In the genomic region with DNA sequence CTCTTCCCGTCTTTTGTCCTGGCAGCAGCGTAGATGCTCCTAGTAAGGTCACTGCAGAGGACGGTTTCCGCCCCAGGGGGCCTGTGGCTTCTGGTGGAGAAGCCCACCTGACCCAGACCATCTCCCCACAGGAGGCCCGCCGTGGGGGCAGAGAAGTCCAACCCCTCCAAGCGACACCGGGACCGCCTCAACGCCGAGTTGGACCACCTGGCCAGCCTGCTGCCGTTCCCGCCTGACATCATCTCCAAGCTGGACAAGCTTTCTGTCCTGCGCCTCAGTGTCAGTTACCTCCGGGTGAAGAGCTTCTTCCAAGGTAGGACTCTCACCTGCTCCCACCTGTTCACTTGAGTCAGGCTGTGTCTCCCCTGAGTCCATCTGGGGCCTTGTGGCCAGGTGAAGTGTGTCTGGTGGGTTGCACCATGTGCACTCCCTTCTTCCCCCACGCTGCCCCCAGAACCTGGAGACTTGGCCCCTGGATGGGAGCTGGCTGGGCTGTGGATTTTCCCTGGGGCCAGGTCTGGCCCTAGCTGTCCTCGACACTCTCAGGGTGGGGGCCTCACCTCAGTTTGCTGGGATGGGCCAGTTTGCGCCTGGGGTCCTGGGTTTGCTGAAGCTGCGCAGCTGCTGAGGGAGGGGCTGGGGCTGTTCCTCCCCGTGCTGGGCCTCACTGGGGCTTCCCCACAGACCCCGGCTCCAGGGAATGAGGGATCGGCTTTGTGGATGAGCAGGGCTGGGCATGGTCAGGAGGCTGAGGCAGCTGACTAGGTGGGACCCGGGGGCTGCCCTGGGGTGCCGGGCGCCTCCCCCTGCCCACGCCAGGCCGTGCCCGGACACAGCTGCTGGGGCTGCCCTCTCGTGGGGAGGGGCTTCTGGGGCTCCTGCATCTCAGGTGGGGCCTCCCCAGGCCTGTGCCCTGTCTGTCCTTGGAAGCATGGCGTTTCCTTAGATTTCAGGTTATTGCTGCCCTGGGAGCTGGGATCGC, we compare ENCODE assay signal across 1 cellular context.
TF ChIP-seq lines count a peak whose summit lies in the region.

No MANE protein-coding gene starts in this region.

TF ChIP-seq in IMR-90, 13 proteins besides CTCF, POLR2A, EP300 and RAD21 (continued from another document):
- TF ChIP-seq, protein P1, sequence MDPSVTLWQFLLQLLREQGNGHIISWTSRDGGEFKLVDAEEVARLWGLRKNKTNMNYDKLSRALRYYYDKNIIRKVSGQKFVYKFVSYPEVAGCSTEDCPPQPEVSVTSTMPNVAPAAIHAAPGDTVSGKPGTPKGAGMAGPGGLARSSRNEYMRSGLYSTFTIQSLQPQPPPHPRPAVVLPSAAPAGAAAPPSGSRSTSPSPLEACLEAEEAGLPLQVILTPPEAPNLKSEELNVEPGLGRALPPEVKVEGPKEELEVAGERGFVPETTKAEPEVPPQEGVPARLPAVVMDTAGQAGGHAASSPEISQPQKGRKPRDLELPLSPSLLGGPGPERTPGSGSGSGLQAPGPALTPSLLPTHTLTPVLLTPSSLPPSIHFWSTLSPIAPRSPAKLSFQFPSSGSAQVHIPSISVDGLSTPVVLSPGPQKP (IDR thresholded peaks at IDR 0.05; ENCODE audit: borderline replicate concordance, low read depth, low read length) = no peak
- no peak for TF ChIP-seq MXI1 (IDR thresholded peaks at IDR 0.05; ENCODE audit: borderline replicate concordance, low read depth, low read length)
- no peak for TF ChIP-seq CEBPB (IDR thresholded peaks at IDR 0.05; ENCODE audit: low read depth, low read length)
- TF ChIP-seq MAZ (IDR thresholded peaks at IDR 0.05; ENCODE audit: borderline replicate concordance, low read depth, low read length) = no peak
